23 cellular contexts compared by ENCODE assay signal in the genomic region with DNA sequence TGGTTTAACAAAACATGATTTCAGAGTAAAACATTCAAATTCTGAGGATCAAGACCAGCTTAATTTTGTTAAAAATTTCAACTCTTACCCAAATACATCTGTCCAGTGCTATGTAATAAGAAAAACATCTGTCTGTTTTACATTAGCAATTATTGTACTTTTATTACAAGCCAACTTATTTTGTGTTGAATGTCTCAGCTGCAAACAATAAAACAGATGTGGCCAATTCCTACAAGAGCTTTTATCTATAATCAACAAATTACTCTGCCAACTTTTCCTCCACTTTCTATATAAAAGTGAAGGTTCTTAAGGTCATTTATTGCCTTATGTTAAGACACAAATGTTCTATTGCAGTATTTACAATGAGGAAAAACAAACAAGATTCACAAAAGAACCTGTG.
"Had no signal": no experiment of that assay in that cellular context is flagged by ENCODE, and none has a peak within 500 bp of the region (broad histone marks: within the 10 kb centered on the region; RNA-seq: fewer than 3 reads in every experiment).

No MANE protein-coding gene starts in this region.

- H3K27ac ChIP-seq: adrenal gland, ascending aorta, brain microvascular endothelial cell, coronary artery, heart right ventricle, testis, VCaP had no signal

- H3K36me3 ChIP-seq: adrenal gland, ascending aorta, brain microvascular endothelial cell, heart right ventricle had no signal

- DNase-seq: activated CD4-positive, alpha-beta T cell treated with anti-CD3 and anti-CD28 coated beads for 48 hours; activated CD4-positive, alpha-beta T cell treated with anti-CD3 and anti-CD28 coated beads, Interleukin-2, amount 50 U/mL, for 48 hours; activated CD8-positive, alpha-beta memory T cell treated with anti-CD3 and anti-CD28 coated beads for 24 hours; activated effector memory CD4-positive, alpha-beta T cell treated with Interleukin-2 at 50 U/mL for 16 hours; activated naive CD4-positive, alpha-beta T cell treated with Interleukin-2 at 50 U/mL for 16 hours; adrenal gland; brain microvascular endothelial cell; effector memory CD8-positive, alpha-beta T cell; foreskin melanocyte; heart right ventricle; midbrain; natural killer cell; posterior cingulate gyrus; right cardiac atrium; stimulated activated CD4-positive, alpha-beta T cell treated with anti-CD3 and anti-CD28 coated beads, Interleukin-15, amount 100 ng/mL, for 24 hours; stimulated activated CD4-positive, alpha-beta T cell treated with anti-CD3 and anti-CD28 coated beads, Interleukin-2, amount 100 ng/mL, for 24 hours; stimulated activated naive B cell treated with anti-CD40 and anti-IgM and Interleukin-4, amounts not matched to agents 10 μg/mL and 1 μg/mL and 100 μg/mL, for 72 hours; T-helper 9 cell; testis; trophoblast cell had no signal

- ATAC-seq: effector memory CD8-positive, alpha-beta T cell; heart right ventricle; natural killer cell; right cardiac atrium; stimulated activated naive B cell treated with anti-CD40 and anti-IgM and Interleukin-4, amounts not matched to agents 10 μg/mL and 1 μg/mL and 100 μg/mL, for 72 hours had no signal

- H3K4me3 ChIP-seq: adrenal gland, ascending aorta, coronary artery, heart right ventricle, testis had no signal

- H3K9me3 ChIP-seq: adrenal gland, ascending aorta, heart right ventricle, testis had no signal

- H3K4me1 ChIP-seq: adrenal gland, ascending aorta, testis had no signal

- H3K27me3 ChIP-seq: adrenal gland, ascending aorta, brain microvascular endothelial cell, heart right ventricle, testis had no signal
